In genomic region chr5:33611882-33612281, GRCh38 we compare ENCODE assay signal across 19 cellular contexts.
DNase-seq lines count a peak whose midpoint lies in the region; ATAC-seq and TF ChIP-seq lines count a peak whose summit lies in the region.
"Had no signal": no experiment of that assay in that cellular context is flagged by ENCODE, and none has a peak within 500 bp of the region (broad histone marks: within the 10 kb centered on the region; RNA-seq: fewer than 3 reads in every experiment).

No MANE protein-coding gene starts in this region.

- DNase-seq in AG09319 (ENCODE audit: extremely low read depth, low read depth) (peak; percentile 5), M059J (ENCODE audit: low read depth) (peak; percentile 76), choroid plexus epithelial cell (ENCODE audit: low read depth) (peak; percentile 64), non-pigmented ciliary epithelial cell (ENCODE audit: low read depth) (peak; percentile 32), foreskin melanocyte (no peak), NCI-H2171 (lab: John Stamatoyannopoulos, UW) (no peak), DMS53 treated with DMSO at 0.1 percent for 48 hours (lab: John Stamatoyannopoulos, UW; ENCODE audit: unreplicated experiment) (no peak)
- DNase-seq: activated CD8-positive, alpha-beta memory T cell treated with anti-CD3 and anti-CD28 coated beads, Interleukin-2, amount 50 U/mL, for 48 hours; activated naive CD4-positive, alpha-beta T cell treated with anti-CD3 and anti-CD28 coated beads, Interleukin-2, amount 10 ng/mL, durations not matched to agents 7 days and 5 days; DMS153; left lung; naive thymus-derived CD8-positive, alpha-beta T cell; NCI-H2107; RPMI8226; testis had no signal

- no peak for ATAC-seq in HG02852 (IDR thresholded peaks at IDR 0.05; ENCODE audit: unreplicated experiment)
- ATAC-seq: left lung; naive thymus-derived CD8-positive, alpha-beta T cell had no signal

- no peak for TF ChIP-seq CTCF in AG09319 (IDR thresholded peaks at IDR 0.05; ENCODE audit: low read depth, low read length)
- TF ChIP-seq CTCF in choroid plexus epithelial cell (conservative IDR thresholded peaks at IDR 0.05; ENCODE audit: low read depth, low read length): no peak

- H3K4me3 ChIP-seq in choroid plexus epithelial cell (ENCODE audit: low read depth, low read length): no peak overlapping the region
- H3K4me3 ChIP-seq: BLaER1 treated with 17β-estradiol and CSF1 and Interleukin-3, amounts not matched to agents 10 nM and 100 nM; GM23338; hepatocyte; left lung; testis had no signal

Comparison
In these comparisons a context has a peak if more than half of its experiments do, and no peak if none do; other contexts are left out.
1. DNase-seq: peak in AG09319 (single experiment), M059J (single experiment), choroid plexus epithelial cell (single experiment) and non-pigmented ciliary epithelial cell (single experiment); none in foreskin melanocyte (single experiment), NCI-H2171 (single experiment) and DMS53 treated with DMSO at 0.1 percent for 48 hours (single experiment).